Comparison of ENCODE assay signal across 21 cellular contexts in the genomic region with DNA sequence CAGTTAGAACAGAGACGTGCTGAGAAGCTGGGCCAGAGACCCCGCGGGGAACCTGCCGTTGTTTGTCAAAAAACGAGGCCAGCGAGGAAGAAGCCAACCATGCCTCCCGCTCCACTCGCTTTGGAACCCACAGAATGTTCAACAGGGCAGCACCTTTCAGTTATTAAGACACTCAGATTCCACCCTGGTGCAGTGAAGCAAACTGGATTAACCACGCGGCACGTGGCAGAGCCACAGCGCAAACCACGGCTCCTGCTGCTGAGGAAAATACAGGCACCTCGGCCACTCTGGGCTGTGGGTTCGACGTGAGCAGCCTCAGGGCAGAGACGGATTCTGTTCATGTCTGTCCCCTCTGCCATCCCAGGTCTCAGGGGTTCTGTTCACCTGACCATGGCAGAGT. TPM values are rescaled to one million over a fixed set of nuclear protein-coding genes. Genes with fewer than 3 reads are reported as not detected.
"Had no signal": no experiment of that assay in that cellular context is flagged by ENCODE, and none has a peak within 500 bp of the region (broad histone marks: within the 10 kb centered on the region; RNA-seq: fewer than 3 reads in every experiment).

No MANE protein-coding gene starts in this region.

- H3K9me3 ChIP-seq: colonic mucosa, lower lobe of right lung, neutrophil had no signal

- H3K4me2 ChIP-seq: smooth muscle cell had no signal

- H3K36me3 ChIP-seq: colonic mucosa, heart left ventricle, left ventricle myocardium inferior, lower lobe of right lung, neutrophil had no signal

- DNase-seq: cerebellar nuclear complex; colonic mucosa; effector CD4-positive, alpha-beta T cell; foreskin melanocyte; hypothalamus; left ventricle myocardium inferior; lower lobe of right lung; mesenchymal stem cell; naive B cell; right cardiac atrium; stimulated activated CD4-positive, alpha-beta T cell treated with anti-CD3 and anti-CD28 coated beads, Interleukin-2, amount 100 ng/mL, for 48 hours; stimulated activated naive CD4-positive, alpha-beta T cell treated with Interleukin-2 at 50 U/mL for 16 hours had no signal

- H3K4me3 Mint-ChIP-seq: naive B cell, type B pancreatic cell had no signal

- H3K27me3 Mint-ChIP-seq: type B pancreatic cell had no signal

- H3K36me3 Mint-ChIP-seq: naive B cell, type B pancreatic cell had no signal

- H3K4me1 ChIP-seq: colonic mucosa, heart left ventricle, left ventricle myocardium inferior, lower lobe of right lung had no signal

- H3K4me1 Mint-ChIP-seq: naive B cell had no signal

- H3K4me3 ChIP-seq: colonic mucosa, heart left ventricle, left ventricle myocardium inferior, lower lobe of right lung, smooth muscle cell had no signal

- H3K27ac Mint-ChIP-seq: naive B cell had no signal

- H3K9me3 Mint-ChIP-seq: naive B cell, nephron, type B pancreatic cell had no signal

- ATAC-seq: heart left ventricle, right cardiac atrium had no signal

- H3K27ac ChIP-seq: colonic mucosa, heart left ventricle, left ventricle myocardium inferior, lower lobe of right lung, neutrophil had no signal

- H3K27me3 ChIP-seq: colonic mucosa had no signal

- FAIRE-seq: urothelium cell line had no signal

RNA-seq across cellular contexts. Expression of a gene that starts 24.4 kb away (rescaled TPM):
- total RNA-seq: dermis microvascular lymphatic vessel endothelial cell, glomerular endothelial cell, osteoblast, smooth muscle cell had no signal
- polyA plus RNA-seq: heart left ventricle had no signal

RNA-seq across cellular contexts. Expression of a gene that starts 32.8 kb away (rescaled TPM):
- total RNA-seq: dermis microvascular lymphatic vessel endothelial cell, glomerular endothelial cell, osteoblast had no signal

RNA-seq across cellular contexts. Expression of a gene that starts 56.7 kb away (rescaled TPM):
- total RNA-seq: dermis microvascular lymphatic vessel endothelial cell, glomerular endothelial cell, heart left ventricle, left ventricle myocardium inferior, osteoblast, right cardiac atrium had no signal
- polyA plus RNA-seq: heart left ventricle, right cardiac atrium, smooth muscle cell had no signal
